In genomic region chr10:98028168-98028770, GRCh38 we compare ENCODE assay signal across 1 cellular context.
TF ChIP-seq lines count a peak whose summit lies in the region.

No MANE protein-coding gene starts in this region.

TF ChIP-seq in IMR-90, 13 proteins besides CTCF, POLR2A, EP300 and RAD21 (continued from another document):
- TF ChIP-seq MAFK (IDR thresholded peaks at IDR 0.05; ENCODE audit: low read depth, low read length) (no peak), RCOR1 (IDR thresholded peaks at IDR 0.05; ENCODE audit: insufficient replicate concordance, low read length) (no peak)
